Comparison of ENCODE assay signal across 10 cellular contexts in genomic region chr4:6183740-6184139, GRCh38. TPM values are rescaled to one million over a fixed set of nuclear protein-coding genes. Genes with fewer than 3 reads are reported as not detected.
DNase-seq lines count a peak whose midpoint lies in the region; ATAC-seq and TF ChIP-seq lines count a peak whose summit lies in the region.
"Had no signal": no experiment of that assay in that cellular context is flagged by ENCODE, and none has a peak within 500 bp of the region (broad histone marks: within the 10 kb centered on the region; RNA-seq: fewer than 3 reads in every experiment).

No MANE protein-coding gene starts in this region.

- H3K27me3 ChIP-seq in right lobe of liver: no peaks in the 10 kb centered on the region
- H3K27me3 ChIP-seq: SJCRH30 had no signal

- H3K4me1 ChIP-seq in OCI-LY7 (ENCODE audit: insufficient read depth, low read length, poor library complexity, severe bottlenecking) (peaks cover 51% of the 10 kb centered on the region), right lobe of liver (no peaks in the 10 kb centered on the region)

- DNase-seq in GM10248 (ENCODE audit: extremely low spot score) (peak; percentile 65), OCI-LY7 (ENCODE audit: low spot score) (peak; percentile 65), right lobe of liver (no peak), glomerular visceral epithelial cell (ENCODE audit: extremely low spot score) (no peak), 8988T (no peak), NCI-H1417 (lab: John Stamatoyannopoulos, UW) (no peak)
- DNase-seq: NCI-H187 treated with DMSO at 0.1 percent for 48 hours had no signal

- 32% methylated on average over 4 of the region's 4 CpGs for WGBS in right lobe of liver (ENCODE audit: insufficient coverage, low coverage, low lambda C conversion rate, missing lambda C conversion rate)

- H3K36me3 ChIP-seq in OCI-LY7 (ENCODE audit: insufficient read depth, low read length): no peaks in the 10 kb centered on the region
- H3K36me3 ChIP-seq in right lobe of liver: no peaks in the 10 kb centered on the region
- H3K36me3 ChIP-seq: SJCRH30 had no signal

- H4K20me1 ChIP-seq in OCI-LY7 (ENCODE audit: insufficient read depth, low read length): no peaks in the 10 kb centered on the region

- TF ChIP-seq CTCF in GM10248 (IDR thresholded peaks at IDR 0.05; ENCODE audit: control extremely low read depth, extremely low read depth, low read depth, missing control alignments) (no peak), OCI-LY7 (conservative IDR thresholded peaks at IDR 0.05; ENCODE audit: low read length) (no peak), right lobe of liver (IDR thresholded peaks at IDR 0.05) (no peak)

- BruUV-seq in OCI-LY7 (replicated peaks; lab: Mats Ljungman, UMichigan): no TSS peak

- peak overlapping the region; percentile 64 for H3K27ac ChIP-seq in OCI-LY7 (ENCODE audit: low read depth, low read length, poor library complexity, severe bottlenecking)
- H3K27ac ChIP-seq in right lobe of liver: no peak overlapping the region
- H3K27ac ChIP-seq: SJCRH30 had no signal

- POLR2A ChIA-PET in GM10248 (lab: Yijun Ruan, JAX) (no interaction called here), OCI-LY7 (lab: Charles Lee) (interaction anchor here (1.5 kb wide), 1 partner anchor 17 kb away, joined by 5 read pairs; no protein-coding TSS in a partner anchor)

- H3K79me2 ChIP-seq in OCI-LY7 (ENCODE audit: insufficient read depth, low read depth, low read length): no peaks in the 10 kb centered on the region

- H3K9me3 ChIP-seq in OCI-LY7 (ENCODE audit: low read length) (no peaks in the 10 kb centered on the region), right lobe of liver (no peaks in the 10 kb centered on the region)
- H3K9me3 ChIP-seq: SJCRH30 had no signal

- H3K9me2 ChIP-seq in OCI-LY7 (ENCODE audit: insufficient read depth, low read length): no peaks in the 10 kb centered on the region

- peak overlapping the region; percentile 77 for H3K4me2 ChIP-seq in OCI-LY7 (ENCODE audit: low read length)

- peak overlapping the region; percentile 26; the same call in 1 of the 2 replicates for H2AFZ ChIP-seq in OCI-LY7 (ENCODE audit: low read length)

- intact Hi-C loops in OCI-LY7 (cut with micrococcal nuclease; ENCODE audit: unreplicated experiment) (no loop called here), right lobe of liver (cut with DNase I) (no loop called here)

- no peak for TF ChIP-seq POLR2A in right lobe of liver (IDR thresholded peaks at IDR 0.05)

- CTCF ChIA-PET in GM10248 (lab: Yijun Ruan, JAX) (interaction anchor here (1.2 kb wide), 1 partner anchor 12 kb away, joined by 3 read pairs; no protein-coding TSS in a partner anchor), OCI-LY7 (lab: Charles Lee; ENCODE audit: unreplicated experiment) (interaction anchor here (0.5 kb wide), 1 partner anchor 85 kb away, joined by 3 read pairs; no protein-coding TSS in a partner anchor)

- ATAC-seq in GM19035 (IDR thresholded peaks at IDR 0.05; ENCODE audit: unreplicated experiment): peak; percentile 50
- ATAC-seq in HG02852 (IDR thresholded peaks at IDR 0.05; ENCODE audit: unreplicated experiment): peak; percentile 46
- no peak for ATAC-seq in right lobe of liver

- peak overlapping the region; percentile 47 for H3K4me3 ChIP-seq in OCI-LY7 (ENCODE audit: low read depth, low read length, poor library complexity, severe bottlenecking)
- no peak overlapping the region for H3K4me3 ChIP-seq in right lobe of liver
- H3K4me3 ChIP-seq: SJCRH30 had no signal

RNA-seq across cellular contexts. Expression of gene JAKMIP1, which starts 16.6 kb away (rescaled TPM):
- 5.1 and 6.0 TPM in 2 replicates for total RNA-seq in OCI-LY7 (2014; rRNA removed; shearing (Covaris generic))
- total RNA-seq in OCI-LY7 (2022) (4.0 and 4.6 TPM in 2 replicates), right lobe of liver (under 1 TPM in 1 of 6 experiments, not detected in 5; 0.12 TPM)
- total RNA-seq: SJCRH30 had no signal

Comparison
In these comparisons a context has a peak if more than half of its experiments do, and no peak if none do; other contexts are left out.
1. DNase-seq: peak in GM10248 (single experiment) and OCI-LY7 (single experiment); none in right lobe of liver (0 of 3), glomerular visceral epithelial cell (single experiment), 8988T (single experiment) and NCI-H1417 (0 of 3).
2. ATAC-seq: peak in GM19035 (single experiment) and HG02852 (single experiment); none in right lobe of liver (0 of 4).
3. RNA of gene JAKMIP1, which starts 16.6 kb away (total RNA-seq): 4.0 to 6.0 TPM in OCI-LY7; 0.12 TPM in right lobe of liver; every median in the first group is over 4 times any median in the second.